Comparison of ENCODE assay signal across 8 cellular contexts in genomic region chr13:113291997-113292862, GRCh38. TPM values are rescaled to one million over a fixed set of nuclear protein-coding genes. Genes with fewer than 3 reads are reported as not detected.
A peak's percentile ranks its signal among the peaks of the same experiment; 100 is the strongest.
DNase-seq lines count a peak whose midpoint lies in the region; TF ChIP-seq lines count a peak whose summit lies in the region.

No MANE protein-coding gene starts in this region.

- H3K27me3 Mint-ChIP-seq in CD4-positive, alpha-beta memory T cell, result peaks cover 18 to 27% of the 10 kb centered on the region in 2 donors
- peaks cover 59% of the 10 kb centered on the region for H3K27me3 Mint-ChIP-seq in activated T-cell treated with anti-CD3 and anti-CD28 coated beads, Interleukin-2, amount 50 U/mL, for 24 hours

- intact Hi-C loops in CD4-positive, alpha-beta memory T cell (cut with micrococcal nuclease), result loop anchor here (10.0 kb wide), 1 partner anchor 597 kb away; the partner anchor contains the start of gene ATP11A
- intact Hi-C loops in left ventricle myocardium inferior (cut with micrococcal nuclease), result no loop called here

- no peak for TF ChIP-seq CTCF in left ventricle myocardium inferior (IDR thresholded peaks at IDR 0.05; ENCODE audit: borderline replicate concordance)

- POLR2A ChIA-PET in CD4-positive, alpha-beta memory T cell (lab: Charles Lee; ENCODE audit: partially characterized antibody), result no interaction called here

- peaks cover 0 to 10% (median 2%) of the 10 kb centered on the region in 8 donors for H3K9me3 Mint-ChIP-seq in CD4-positive, alpha-beta memory T cell
- H3K9me3 Mint-ChIP-seq in activated T-cell treated with anti-CD3 and anti-CD28 coated beads, Interleukin-2, amount 50 U/mL, for 24 hours, result no peaks in the 10 kb centered on the region

- H3K36me3 Mint-ChIP-seq in CD4-positive, alpha-beta memory T cell, result peaks cover 0 to 5% of the 10 kb centered on the region in 2 donors
- H3K36me3 Mint-ChIP-seq in activated T-cell treated with anti-CD3 and anti-CD28 coated beads, Interleukin-2, amount 50 U/mL, for 24 hours (ENCODE audit: low read depth), result peaks cover 4% of the 10 kb centered on the region

- H3K4me3 Mint-ChIP-seq in CD4-positive, alpha-beta memory T cell, result peak overlapping the region; percentile 14 to 80 (median 68)
- H3K4me3 Mint-ChIP-seq in activated T-cell treated with anti-CD3 and anti-CD28 coated beads, Interleukin-2, amount 50 U/mL, for 24 hours, result peak overlapping the region; percentile 62

- H3K36me3 ChIP-seq in CD4-positive, alpha-beta memory T cell (ENCODE audit: insufficient read depth, low read length), result no peaks in the 10 kb centered on the region
- no peaks in the 10 kb centered on the region for H3K36me3 ChIP-seq in left ventricle myocardium inferior
- no peaks in the 10 kb centered on the region for H3K36me3 ChIP-seq in skeletal muscle tissue (ENCODE audit: control insufficient read depth in 3 of 3, insufficient read depth in 3 of 3, low read length in 3 of 3)

- peaks cover 15 to 29% (median 20%) of the 10 kb centered on the region in 4 donors for H3K4me1 Mint-ChIP-seq in CD4-positive, alpha-beta memory T cell
- H3K4me1 Mint-ChIP-seq in activated T-cell treated with anti-CD3 and anti-CD28 coated beads, Interleukin-2, amount 50 U/mL, for 24 hours (ENCODE audit: low read depth), result peaks cover 19% of the 10 kb centered on the region

- H3K4me3 ChIP-seq in CD4-positive, alpha-beta memory T cell (ENCODE audit: low read length in 2 of 2), result peak overlapping the region in 1 of 2 donors; percentile 24
- H3K4me3 ChIP-seq in left ventricle myocardium inferior (peak overlapping the region; percentile 49), skeletal muscle tissue (ENCODE audit: low read length in 3 of 3) (peak overlapping the region; percentile 71 to 73 (median 72))

- peaks cover 22% of the 10 kb centered on the region for H3K4me1 ChIP-seq in CD4-positive, alpha-beta memory T cell (ENCODE audit: insufficient read depth, low read length)
- H3K4me1 ChIP-seq in left ventricle myocardium inferior, result peaks cover 19% of the 10 kb centered on the region
- H3K4me1 ChIP-seq in skeletal muscle tissue (ENCODE audit: control insufficient read depth in 3 of 3, insufficient read depth in 3 of 3, low read length in 3 of 3), result peaks cover 14 to 39% (median 21%) of the 10 kb centered on the region in 3 donors

- H3K27ac Mint-ChIP-seq in CD4-positive, alpha-beta memory T cell, result peak overlapping the region; percentile 1 to 88 (median 15)
- H3K27ac Mint-ChIP-seq in activated T-cell treated with anti-CD3 and anti-CD28 coated beads, Interleukin-2, amount 50 U/mL, for 24 hours, result peak overlapping the region; percentile 30

- H3K9me3 ChIP-seq in CD4-positive, alpha-beta memory T cell (ENCODE audit: control insufficient read depth in 1 of 2, low read length in 2 of 2), result no peaks in the 10 kb centered on the region
- H3K9me3 ChIP-seq in left ventricle myocardium inferior (replicated peaks) (no peaks in the 10 kb centered on the region), skeletal muscle tissue (ENCODE audit: control insufficient read depth in 3 of 3, low read length in 3 of 3) (no peaks in the 10 kb centered on the region)

- CTCF ChIA-PET in CD4-positive, alpha-beta memory T cell (lab: Charles Lee; ENCODE audit: partially characterized antibody), result interaction anchor here (0.8 kb wide), 1 partner anchor 347 kb away, joined by 3 read pairs; no protein-coding TSS in a partner anchor

- peak overlapping the region; percentile 78 to 89 (median 79) for H3K9ac ChIP-seq in skeletal muscle tissue (ENCODE audit: low read depth in 1 of 3, low read length in 3 of 3)

- no peak overlapping the region for H3K27ac ChIP-seq in CD4-positive, alpha-beta memory T cell (ENCODE audit: low read depth, low read length)
- no peak overlapping the region for H3K27ac ChIP-seq in left ventricle myocardium inferior (replicated peaks)
- H3K27ac ChIP-seq in skeletal muscle tissue (ENCODE audit: low read depth, low read length), result peak overlapping the region; percentile 88

- H3K27me3 ChIP-seq in CD4-positive, alpha-beta memory T cell (ENCODE audit: insufficient read depth, low read length), result peaks cover 6% of the 10 kb centered on the region
- H3K27me3 ChIP-seq in left ventricle myocardium inferior (ENCODE audit: low read depth), result peaks cover 45% of the 10 kb centered on the region
- H3K27me3 ChIP-seq in skeletal muscle tissue (ENCODE audit: control insufficient read depth in 3 of 3, insufficient read depth in 3 of 3, low read length in 3 of 3), result no peaks in the 10 kb centered on the region

- DNase-seq in CD4-positive, alpha-beta memory T cell, result peak in 2 of 5 donors; percentile 12 to 18
- DNase-seq in HuH-7.5 (ENCODE audit: low spot score) (peak; percentile 24), left ventricle myocardium inferior (peak; percentile 28), cerebellar cortex (ENCODE audit: low spot score) (no peak), NCI-H1694 treated with DMSO at 0.1 percent for 48 hours (lab: John Stamatoyannopoulos, UW) (no peak), HT-29 (ENCODE audit: low spot score) (no peak)
- DNase-seq in activated T-cell treated with anti-CD3 and anti-CD28 coated beads, Interleukin-2, amount 50 U/mL, for 24 hours, result peak; percentile 45

RNA-seq across cellular contexts. Expression of gene LAMP1, which starts 4.8 kb away (rescaled TPM):
- total RNA-seq in CD4-positive, alpha-beta memory T cell, result 100 to 1,000 TPM; 119 to 126 TPM
- polyA plus RNA-seq in CD4-positive, alpha-beta memory T cell, result 10 to 100 TPM; 20.5 to 34.2 TPM
- total RNA-seq in left ventricle myocardium inferior (96.1 TPM), skeletal muscle tissue (77.2 TPM)
- total RNA-seq in HT-29 (2014; rRNA removed; shearing (Covaris generic)), result 235 and 257 TPM in 2 replicates

Comparison
In these comparisons a context has a peak if more than half of its experiments do, and no peak if none do; other contexts are left out.
1. DNase-seq: peak in HuH-7.5 (single experiment), activated T-cell treated with anti-CD3 and anti-CD28 coated beads, Interleukin-2, amount 50 U/mL, for 24 hours (single experiment) and left ventricle myocardium inferior (single experiment); none in cerebellar cortex (single experiment), NCI-H1694 treated with DMSO at 0.1 percent for 48 hours (single experiment) and HT-29 (single experiment).